ENCODE assay signal across 23 cellular contexts in the genomic region with DNA sequence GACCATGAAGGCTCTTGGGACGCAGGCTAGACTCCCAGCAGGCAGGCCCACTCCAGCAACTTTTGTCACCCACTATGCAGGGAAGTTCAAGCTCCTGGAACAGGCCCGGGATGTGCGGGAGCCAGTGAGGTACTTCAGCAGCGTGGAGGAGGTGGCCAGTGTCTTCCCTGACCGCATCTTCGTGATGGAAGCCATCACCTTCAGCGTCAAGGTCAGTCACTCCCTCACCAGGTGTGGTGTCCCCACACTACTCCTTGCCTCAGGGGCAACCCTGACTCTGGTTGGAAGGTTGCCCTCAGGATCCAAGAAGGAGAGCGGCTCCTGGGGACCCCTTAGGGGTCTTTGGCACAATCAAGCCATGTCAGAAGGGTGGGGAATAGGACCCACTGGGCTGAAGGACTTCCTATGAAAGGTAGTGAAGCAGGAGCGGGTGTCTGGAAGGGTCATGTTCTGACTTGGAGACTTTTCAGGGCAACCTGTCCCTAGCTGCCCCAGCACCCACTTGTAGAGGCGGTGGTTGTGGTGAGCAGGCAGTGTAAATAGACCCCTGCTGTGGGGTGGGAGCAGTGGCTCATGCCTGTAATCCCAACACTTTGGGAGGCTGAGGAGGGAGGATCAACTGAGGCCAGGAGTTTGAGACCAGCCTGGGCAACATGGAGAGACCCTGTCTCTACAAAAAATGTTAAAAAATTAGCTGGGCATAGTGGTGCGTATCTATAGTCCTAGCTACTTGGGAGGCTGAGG. TPM values are rescaled to one million over a fixed set of nuclear protein-coding genes. Genes with fewer than 3 reads are reported as not detected.
DNase-seq lines count a peak whose midpoint lies in the region; TF ChIP-seq lines count a peak whose summit lies in the region.
"Had no signal": no experiment of that assay in that cellular context is flagged by ENCODE, and none has a peak within 500 bp of the region (broad histone marks: within the 10 kb centered on the region; RNA-seq: fewer than 3 reads in every experiment).

No MANE protein-coding gene starts in this region.

- no peaks in the 10 kb centered on the region for H3K9me3 ChIP-seq in endodermal cell (ENCODE audit: control insufficient read depth, low read length)
- no peaks in the 10 kb centered on the region for H3K9me3 ChIP-seq in Karpas-422 (ENCODE audit: low read length)
- H3K9me3 ChIP-seq: colonic mucosa, right atrium auricular region, transverse colon had no signal

- H3K27ac ChIP-seq in endodermal cell (ENCODE audit: low read depth, low read length), result no peak overlapping the region
- H3K27ac ChIP-seq in Karpas-422 (ENCODE audit: low read length), result no peak overlapping the region
- H3K27ac ChIP-seq: colonic mucosa, PC-9, right atrium auricular region, transverse colon had no signal

- H4K20me1 ChIP-seq in Karpas-422 (ENCODE audit: insufficient read depth, low read depth, low read length), result no peaks in the 10 kb centered on the region

- H3K9me3 Mint-ChIP-seq in activated CD4-positive, alpha-beta T cell treated with anti-CD3 and anti-CD28 coated beads, Interleukin-2, amount 10 ng/mL, durations not matched to agents 7 days and 5 days, result no peaks in the 10 kb centered on the region
- H3K9me3 Mint-ChIP-seq in endodermal cell (no peaks in the 10 kb centered on the region), osteocyte (ENCODE audit: unreplicated experiment) (no peaks in the 10 kb centered on the region)

- no peaks in the 10 kb centered on the region for H3K36me3 Mint-ChIP-seq in activated CD4-positive, alpha-beta T cell treated with anti-CD3 and anti-CD28 coated beads, Interleukin-2, amount 10 ng/mL, durations not matched to agents 7 days and 5 days (ENCODE audit: low read depth)
- H3K36me3 Mint-ChIP-seq in endodermal cell (ENCODE audit: low read depth) (peaks cover 2% of the 10 kb centered on the region), osteocyte (ENCODE audit: unreplicated experiment) (no peaks in the 10 kb centered on the region)

- H3K4me3 ChIP-seq in endodermal cell (ENCODE audit: low read length), result no peak overlapping the region
- H3K4me3 ChIP-seq in Karpas-422 (ENCODE audit: low read length), result no peak overlapping the region
- H3K4me3 ChIP-seq: colonic mucosa, lung, PC-9, transverse colon had no signal

- no peak overlapping the region for H3K4me2 ChIP-seq in Karpas-422 (ENCODE audit: low read depth, low read length, poor library complexity, severe bottlenecking)
- H3K4me2 ChIP-seq: PC-9 had no signal

- DNase-seq in activated CD4-positive, alpha-beta T cell treated with anti-CD3 and anti-CD28 coated beads, Interleukin-2, amount 10 ng/mL, durations not matched to agents 7 days and 5 days, result no peak
- no peak for DNase-seq in activated CD4-positive, alpha-beta T cell treated with anti-CD3 and anti-CD28 coated beads for 4 hours
- DNase-seq in GM13977 (ENCODE audit: low spot score) (peak; percentile 15), endodermal cell (no peak), osteocyte (ENCODE audit: extremely low spot score, unreplicated experiment) (no peak), Karpas-422 (no peak), HT-29 (ENCODE audit: low spot score) (no peak), NCI-H187 treated with DMSO at 0.1 percent for 48 hours (lab: John Stamatoyannopoulos, UW) (no peak)
- DNase-seq: activated naive CD4-positive, alpha-beta T cell; colonic mucosa; COR-L47; DMS79; effector memory CD4-positive, alpha-beta T cell; GDM1; IMR-90; NCI-H1092; NCI-H187; NCI-H526; PC-9; stimulated activated CD4-positive, alpha-beta T cell treated with anti-CD3 and anti-CD28 coated beads, Interleukin-2, amount 100 ng/mL, for 24 hours; transverse colon had no signal

- in situ Hi-C loops in GM13977 (cut with MboI; ENCODE audit: low pct_unique_long_range_greater_than_20kb, low sequenced_read_pairs, unreplicated experiment), result no loop called here

- 93 to 99% methylated on average over 8 to 11 of the region's 11 CpGs for WGBS in endodermal cell (ENCODE audit: insufficient coverage in 1 of 2, insufficient read length in 1 of 2), 2 experiments

- no peak overlapping the region for H3K27ac Mint-ChIP-seq in activated CD4-positive, alpha-beta T cell treated with anti-CD3 and anti-CD28 coated beads, Interleukin-2, amount 10 ng/mL, durations not matched to agents 7 days and 5 days
- H3K27ac Mint-ChIP-seq in endodermal cell (no peak overlapping the region), osteocyte (ENCODE audit: unreplicated experiment) (no peak overlapping the region)

- no peaks in the 10 kb centered on the region for H3K4me1 ChIP-seq in endodermal cell (ENCODE audit: control insufficient read depth, insufficient read depth, low read length)
- peaks cover 9% of the 10 kb centered on the region for H3K4me1 ChIP-seq in Karpas-422 (ENCODE audit: low read length)
- H3K4me1 ChIP-seq: colonic mucosa had no signal

- POLR2A ChIA-PET in activated CD4-positive, alpha-beta T cell treated with anti-CD3 and anti-CD28 coated beads, Interleukin-2, amount 10 ng/mL, durations not matched to agents 7 days and 5 days (lab: Charles Lee), result no interaction called here

- H3K36me3 ChIP-seq in endodermal cell (ENCODE audit: control insufficient read depth, insufficient read depth, low read length) (no peaks in the 10 kb centered on the region), Karpas-422 (ENCODE audit: insufficient read depth, low read length) (no peaks in the 10 kb centered on the region)
- H3K36me3 ChIP-seq: colonic mucosa, right atrium auricular region, transverse colon had no signal

- no peak overlapping the region for H3K9ac ChIP-seq in endodermal cell (ENCODE audit: extremely low read depth, low read length, poor library complexity, severe bottlenecking)
- H3K9ac ChIP-seq in Karpas-422 (ENCODE audit: low read length), result no peak overlapping the region

- H3K9me2 ChIP-seq in Karpas-422 (replicated peaks; ENCODE audit: insufficient read depth, low read length), result no peaks in the 10 kb centered on the region

- H3K4me3 Mint-ChIP-seq in activated CD4-positive, alpha-beta T cell treated with anti-CD3 and anti-CD28 coated beads, Interleukin-2, amount 10 ng/mL, durations not matched to agents 7 days and 5 days, result peak overlapping the region; percentile 63
- H3K4me3 Mint-ChIP-seq in endodermal cell (peak overlapping the region; percentile 50), osteocyte (ENCODE audit: unreplicated experiment) (peak overlapping the region; percentile 48)

- H3K4me1 Mint-ChIP-seq in activated CD4-positive, alpha-beta T cell treated with anti-CD3 and anti-CD28 coated beads, Interleukin-2, amount 10 ng/mL, durations not matched to agents 7 days and 5 days, result peaks cover 19% of the 10 kb centered on the region
- H3K4me1 Mint-ChIP-seq in endodermal cell, result peaks cover 10% of the 10 kb centered on the region
- peaks cover 30% of the 10 kb centered on the region for H3K4me1 Mint-ChIP-seq in osteocyte (ENCODE audit: unreplicated experiment)

- H3K27me3 Mint-ChIP-seq in activated CD4-positive, alpha-beta T cell treated with anti-CD3 and anti-CD28 coated beads, Interleukin-2, amount 10 ng/mL, durations not matched to agents 7 days and 5 days, result peaks cover 18% of the 10 kb centered on the region
- H3K27me3 Mint-ChIP-seq in endodermal cell (ENCODE audit: insufficient read depth), result peaks cover 62% of the 10 kb centered on the region
- H3K27me3 Mint-ChIP-seq in osteocyte (ENCODE audit: unreplicated experiment), result no peaks in the 10 kb centered on the region

- no peaks in the 10 kb centered on the region for H3K79me2 ChIP-seq in Karpas-422 (ENCODE audit: low read length)

- CTCF ChIA-PET in activated CD4-positive, alpha-beta T cell treated with anti-CD3 and anti-CD28 coated beads, Interleukin-2, amount 10 ng/mL, durations not matched to agents 7 days and 5 days (lab: Charles Lee), result interaction anchor here (2.3 to 3.5 kb wide), 2 partner anchors 7 to 12 kb away, joined by 18 to 24 read pairs; a partner anchor contains a TSS

- TF ChIP-seq CTCF in GM13977 (IDR thresholded peaks at IDR 0.05; ENCODE audit: extremely low read depth, insufficient read depth, missing control alignments) (no peak), endodermal cell (conservative IDR thresholded peaks at IDR 0.05) (no peak), osteocyte (IDR thresholded peaks at IDR 0.05) (no peak)

- no peak overlapping the region for H2AFZ ChIP-seq in Karpas-422 (ENCODE audit: low read length)
- H2AFZ ChIP-seq: PC-9 had no signal

- H3K27me3 ChIP-seq in endodermal cell (ENCODE audit: control insufficient read depth, insufficient read depth, low read length, poor library complexity, severe bottlenecking) (peaks cover 18% of the 10 kb centered on the region), Karpas-422 (ENCODE audit: low read length) (no peaks in the 10 kb centered on the region)
- H3K27me3 ChIP-seq: right atrium auricular region had no signal

RNA-seq across cellular contexts. Expression of a gene that starts 10.2 kb away (rescaled TPM):
- total RNA-seq in activated CD4-positive, alpha-beta T cell treated with anti-CD3 and anti-CD28 coated beads, Interleukin-2, amount 10 ng/mL, durations not matched to agents 7 days and 5 days, result 1 to 10 TPM; 2.9 to 3.5 TPM
- total RNA-seq in endodermal cell (1 to 10 TPM; 6.0 to 8.1 TPM), osteocyte (15.2 and 20.8 TPM in 2 replicates)
- 31.1 TPM for polyA plus RNA-seq in endodermal cell (2013, experiment 1 of 2)
- polyA plus RNA-seq in endodermal cell (2013, experiment 2 of 2), result 25.1 TPM
- not detected in 2 replicates for total RNA-seq in Karpas-422 (2014; rRNA removed; shearing (Covaris generic); ENCODE audit: low replicate concordance)
- 0.33 and 0.55 TPM in 2 replicates for total RNA-seq in HT-29 (2014; rRNA removed; shearing (Covaris generic))
